Comparison of ENCODE assay signal across 8 cellular contexts in genomic region chr1:36099681-36100341, GRCh38.
DNase-seq lines count a peak whose midpoint lies in the region; ATAC-seq and TF ChIP-seq lines count a peak whose summit lies in the region.

No MANE protein-coding gene starts in this region.

- H3K27me3 ChIP-seq in brain microvascular endothelial cell (replicated peaks): no peaks in the 10 kb centered on the region

- DNase-seq in NCI-H82 (lab: John Stamatoyannopoulos, UW) (peak; percentile 92), NCI-H82 treated with DMSO at 0.1 percent for 48 hours (lab: John Stamatoyannopoulos, UW; ENCODE audit: unreplicated experiment) (no peak), NCI-H1694 (lab: John Stamatoyannopoulos, UW) (peak; percentile 76), brain microvascular endothelial cell (peak; percentile 65), iPS-NIHi7 (ENCODE audit: extremely low spot score) (peak; percentile 92)
- peak; percentile 57 to 63 for DNase-seq in stimulated activated CD4-positive, alpha-beta T cell treated with anti-CD3 and anti-CD28 coated beads, Interleukin-15, amount 100 ng/mL, for 1 hour (ENCODE audit: low read depth in 1 of 2, low spot score in 1 of 2)

- H3K27ac ChIP-seq in VCaP (peak overlapping the region; percentile 41; the same call in 1 of the 2 replicates), brain microvascular endothelial cell (no peak overlapping the region)

- in situ Hi-C loops in brain microvascular endothelial cell (cut with HindIII; ENCODE audit: low pct_ligation_motif_present, low sequenced_read_pairs): no loop called here

- H3K4me3 ChIP-seq in brain microvascular endothelial cell (ENCODE audit: low read depth, low read length): no peak overlapping the region

- TF ChIP-seq CTCF in VCaP (conservative IDR thresholded peaks at IDR 0.05) (peak; percentile 87), brain microvascular endothelial cell (IDR thresholded peaks at IDR 0.05; ENCODE audit: low read depth, low read length, missing control alignments) (peak; percentile 90)

- H3K36me3 ChIP-seq in brain microvascular endothelial cell (replicated peaks): peaks cover 4% of the 10 kb centered on the region

- no peak for ATAC-seq in HG02763 (IDR thresholded peaks at IDR 0.05; ENCODE audit: unreplicated experiment)
